In genomic region chr19:17103177-17103576, GRCh38 we compare ENCODE assay signal across 8 cellular contexts. TPM values are rescaled to one million over a fixed set of nuclear protein-coding genes. Genes with fewer than 3 reads are reported as not detected.
DNase-seq lines count a peak whose midpoint lies in the region; ATAC-seq and TF ChIP-seq lines count a peak whose summit lies in the region.

No MANE protein-coding gene starts in this region.

- peaks cover 37% of the 10 kb centered on the region for H3K36me3 ChIP-seq in GM06990 (ENCODE audit: control insufficient read depth, insufficient read depth, low read length)
- peaks cover 24% of the 10 kb centered on the region for H3K36me3 ChIP-seq in RWPE2 (ENCODE audit: low read depth)

- TF ChIP-seq CTCF in GM06990 (IDR thresholded peaks at IDR 0.05; ENCODE audit: insufficient read depth, low read length, poor library complexity, severe bottlenecking) (peak; percentile 58), RWPE2 (IDR thresholded peaks at IDR 0.05; ENCODE audit: poor library complexity, severe bottlenecking) (peak; percentile 40)

- H3K4me3 ChIP-seq in GM06990 (replicated peaks; ENCODE audit: low read depth, low read length) (no peak overlapping the region), RWPE2 (ENCODE audit: severe bottlenecking) (no peak overlapping the region)

- H3K27ac ChIP-seq in RWPE2 (ENCODE audit: poor library complexity, severe bottlenecking), result no peak overlapping the region

- H3K9me3 ChIP-seq in RWPE2 (ENCODE audit: severe bottlenecking), result no peaks in the 10 kb centered on the region

- peaks cover 7% of the 10 kb centered on the region for H3K4me1 ChIP-seq in RWPE2 (ENCODE audit: insufficient read depth, poor library complexity, severe bottlenecking)

- H3K27me3 ChIP-seq in GM06990 (replicated peaks; ENCODE audit: control insufficient read depth, insufficient read depth, low read length) (no peaks in the 10 kb centered on the region), RWPE2 (ENCODE audit: insufficient read depth, poor library complexity, severe bottlenecking) (no peaks in the 10 kb centered on the region)

- ATAC-seq in RWPE2 (ENCODE audit: low read depth) (no peak), HG03457 (IDR thresholded peaks at IDR 0.05; ENCODE audit: unreplicated experiment) (no peak), GM21619 (IDR thresholded peaks at IDR 0.05; ENCODE audit: unreplicated experiment) (no peak)

- DNase-seq in A172 (ENCODE audit: low spot score) (peak; percentile 52), GM06990 (ENCODE audit: extremely low read depth, insufficient read length) (no peak), RWPE2 (ENCODE audit: low spot score) (no peak), iPS DF 4.7 (ENCODE audit: extremely low read depth, low spot score) (peak; percentile 33), NCI-H345 treated with DMSO at 0.1 percent for 48 hours (lab: John Stamatoyannopoulos, UW; ENCODE audit: unreplicated experiment) (no peak), AML-193 (lab: John Stamatoyannopoulos, UW) (no peak)

RNA-seq across cellular contexts. Expression of gene MYO9B, which starts 27.6 kb away (rescaled TPM):
- 37.6 and 43.8 TPM in 2 replicates for total RNA-seq in A172 (2014; rRNA removed; shearing (Covaris generic))

RNA-seq across cellular contexts. Expression of gene HAUS8, which starts 27.9 kb away (rescaled TPM):
- 22.2 and 26.7 TPM in 2 replicates for total RNA-seq in A172 (2014; rRNA removed; shearing (Covaris generic))

Comparison
In these comparisons a context has a peak if more than half of its experiments do, and no peak if none do; other contexts are left out.
1. DNase-seq: peak in A172 (single experiment) and iPS DF 4.7 (single experiment); none in GM06990 (single experiment), RWPE2 (single experiment), NCI-H345 treated with DMSO at 0.1 percent for 48 hours (single experiment) and AML-193 (0 of 2).